In genomic region chr19:16584825-16585801, GRCh38 we compare ENCODE assay signal across 2 cellular contexts.
TF ChIP-seq lines count a peak whose summit lies in the region.

No MANE protein-coding gene starts in this region.

TF ChIP-seq in liver, 16 proteins besides CTCF, POLR2A, EP300 and RAD21:
- TF ChIP-seq REST (IDR thresholded peaks at IDR 0.05) (no peak), JUND (IDR thresholded peaks at IDR 0.05) (no peak)
TF ChIP-seq in liver: peak in this region for 0.

TF ChIP-seq in HepG2, 621 proteins besides CTCF, POLR2A, EP300 and RAD21:
- TF ChIP-seq ZSCAN9 (CRISPR knock-in tag; IDR thresholded peaks at IDR 0.05; ENCODE audit: borderline replicate concordance) (no peak), KDM5A (IDR thresholded peaks at IDR 0.05; ENCODE audit: borderline replicate concordance, low read length) (no peak), GRHL1 (CRISPR knock-in tag; conservative IDR thresholded peaks at IDR 0.05) (no peak), TERF1 (CRISPR knock-in tag; IDR thresholded peaks at IDR 0.05) (no peak), HMG20B (CRISPR knock-in tag; conservative IDR thresholded peaks at IDR 0.05) (no peak), MIXL1 (CRISPR knock-in tag; IDR thresholded peaks at IDR 0.05) (no peak)
TF ChIP-seq in HepG2: peak in this region for 0.
